Comparison of ENCODE assay signal across 9 cellular contexts in the genomic region with DNA sequence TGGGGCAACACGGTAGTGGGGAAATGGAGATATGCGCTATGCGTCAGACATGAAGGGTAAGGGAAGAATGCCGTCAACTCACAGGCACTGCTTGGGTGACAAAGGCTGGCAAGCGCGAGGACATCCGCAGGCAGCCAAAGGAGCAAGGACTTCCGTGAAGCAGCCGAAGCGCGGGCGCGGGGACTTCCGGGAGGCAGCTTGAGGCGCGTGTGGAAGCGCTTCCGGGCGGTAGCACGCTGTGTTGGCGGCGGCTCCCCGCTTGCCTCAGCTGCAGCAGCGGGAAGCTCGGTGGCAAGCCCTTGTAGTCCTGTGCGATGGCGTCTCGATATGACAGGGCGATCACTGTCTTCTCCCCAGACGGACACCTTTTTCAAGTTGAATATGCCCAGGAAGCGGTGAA. TPM values are rescaled to one million over a fixed set of nuclear protein-coding genes. Genes with fewer than 3 reads are reported as not detected.
A peak's percentile ranks its signal among the peaks of the same experiment; 100 is the strongest.
DNase-seq lines count a peak whose midpoint lies in the region; ATAC-seq, FAIRE-seq and TF ChIP-seq lines count a peak whose summit lies in the region.
"Had no signal": no experiment of that assay in that cellular context is flagged by ENCODE, and none has a peak within 500 bp of the region (broad histone marks: within the 10 kb centered on the region; RNA-seq: fewer than 3 reads in every experiment).

Gene PSMA8 (plus strand): TSS at position 218 of the 400 bp plus-strand sequence. CDS start 97 bp downstream, at position 315.

- H3K36me3 ChIP-seq in heart left ventricle (no peaks in the 10 kb centered on the region), mucosa of descending colon (ENCODE audit: low read depth) (no peaks in the 10 kb centered on the region), upper lobe of left lung (no peaks in the 10 kb centered on the region)

- TF ChIP-seq CTCF in heart left ventricle (IDR thresholded peaks at IDR 0.05) (no peak), mucosa of descending colon (IDR thresholded peaks at IDR 0.05) (no peak), upper lobe of left lung (IDR thresholded peaks at IDR 0.05) (no peak)

- intact Hi-C loops in heart left ventricle (cut with DNase I): loop anchor here in 1 of 10 donors (10.0 kb wide), 1 partner anchor 51 kb away; no protein-coding TSS in a partner anchor
- intact Hi-C loops in cardiac septum (cut with DNase I): no loop called here
- intact Hi-C loops in mucosa of descending colon (cut with DNase I, micrococcal nuclease): no loop called here

- TF ChIP-seq POLR2A in heart left ventricle (IDR thresholded peaks at IDR 0.05) (no peak), upper lobe of left lung (IDR thresholded peaks at IDR 0.05) (no peak)

- H3K27ac ChIP-seq in heart left ventricle (no peak within 1 kb of the TSS), upper lobe of left lung (no peak within 1 kb of the TSS)

- H3K4me3 ChIP-seq in heart left ventricle (peak within 1 kb of the TSS in 10 of 12 donors; percentile 0 to 34 (median 20)), mucosa of descending colon (no peak within 1 kb of the TSS), upper lobe of left lung (peak within 1 kb of the TSS in 1 of 4 donors; percentile 5)

- TF ChIP-seq EP300 in upper lobe of left lung (IDR thresholded peaks at IDR 0.05): no peak

- H3K4me1 ChIP-seq in heart left ventricle (no peaks in the 10 kb centered on the region), mucosa of descending colon (ENCODE audit: low read depth) (no peaks in the 10 kb centered on the region), upper lobe of left lung (no peaks in the 10 kb centered on the region)

- 46 to 56% (median 53%) methylated on average over 31 of the region's 31 CpGs for WGBS in heart left ventricle, 4 donors
- WGBS in upper lobe of left lung, 2 donors: 62 to 68% methylated on average over 31 of the region's 31 CpGs

- ATAC-seq in heart left ventricle (peak in 3 of 4 donors; percentile 33 to 54 (median 50)), mucosa of descending colon (peak; percentile 50), upper lobe of left lung (ENCODE audit: low FRiP score in 2 of 2) (peak; percentile 11 to 36), GM18858 (IDR thresholded peaks at IDR 0.05; ENCODE audit: unreplicated experiment) (no peak)

- no peak for FAIRE-seq in frontal cortex (lab: Jason Lieb, UNC)
- FAIRE-seq: keratinocyte had no signal

- H3K9me3 ChIP-seq in heart left ventricle (no peaks in the 10 kb centered on the region), mucosa of descending colon (no peaks in the 10 kb centered on the region), upper lobe of left lung (no peaks in the 10 kb centered on the region)

- H3K27me3 ChIP-seq in heart left ventricle (no peaks in the 10 kb centered on the region), upper lobe of left lung (no peaks in the 10 kb centered on the region)

- peak; percentile 12 to 70 (median 23) for DNase-seq in heart left ventricle
- no peak for DNase-seq in cardiac septum (ENCODE audit: low spot score)
- DNase-seq in activated gamma-delta T cell treated with anti-CD3 and anti-CD28 coated beads, Interleukin-2, amount 50 U/mL, for 16 hours (ENCODE audit: low read depth): peak; percentile 30
- peak in 2 of 3 donors; percentile 34 to 58 for DNase-seq in mucosa of descending colon
- DNase-seq in upper lobe of left lung: peak in 1 of 2 donors; percentile 85
- DNase-seq in frontal cortex (ENCODE audit: low spot score in 2 of 2): no peak
- DNase-seq in Ammon's horn (ENCODE audit: low spot score): no peak

RNA-seq across cellular contexts. Expression of gene PSMA8, which starts in this region (rescaled TPM):
- total RNA-seq in heart left ventricle (under 1 TPM in 1 of 9 donors, not detected in 8; 0.16 TPM), cardiac septum (not detected), mucosa of descending colon (not detected), upper lobe of left lung (1 to 10 TPM in 1 of 6 donors, not detected in 5; 1.3 TPM), frontal cortex (not detected)
- polyA plus RNA-seq in heart left ventricle: not detected
- polyA plus RNA-seq: keratinocyte had no signal

Comparison
In these comparisons a context has a peak if more than half of its experiments do, and no peak if none do; other contexts are left out.
1. Peak in DNase-seq, ATAC-seq and H3K4me3 ChIP-seq in heart left ventricle; RNA of the gene not detected or under 1 TPM.
2. Peak in DNase-seq and ATAC-seq in mucosa of descending colon; RNA of the gene not detected or under 1 TPM.